In genomic region chr6:49082611-49083010, GRCh38 we compare ENCODE assay signal across 21 cellular contexts.
"Had no signal": no experiment of that assay in that cellular context is flagged by ENCODE, and none has a peak within 500 bp of the region (broad histone marks: within the 10 kb centered on the region; RNA-seq: fewer than 3 reads in every experiment).

No MANE protein-coding gene starts in this region.

- H3K27ac ChIP-seq: colonic mucosa, gastroesophageal sphincter, right atrium auricular region, sigmoid colon, skin epidermis, stomach had no signal

- H3K9me3 ChIP-seq: colonic mucosa, gastroesophageal sphincter, mucosa of descending colon, right atrium auricular region, sigmoid colon had no signal

- H3K36me3 ChIP-seq: colonic mucosa, gastroesophageal sphincter, right atrium auricular region, sigmoid colon, stomach had no signal

- H3K4me1 ChIP-seq: colonic mucosa, gastroesophageal sphincter, right atrium auricular region, sigmoid colon, stomach had no signal

- H3K4me3 ChIP-seq: colonic mucosa, gastroesophageal sphincter, mucosa of descending colon, right atrium auricular region, sigmoid colon, skin epidermis, stomach had no signal

- H3K27me3 ChIP-seq: colonic mucosa, gastroesophageal sphincter, right atrium auricular region, sigmoid colon, stomach had no signal

- DNase-seq: cerebellar nuclear complex; colonic mucosa; dermis blood vessel endothelial cell; endodermal cell; glutamatergic neuron; immature natural killer cell; mucosa of descending colon; naive thymus-derived CD8-positive, alpha-beta T cell; posterior cingulate gyrus; sigmoid colon; stimulated activated CD4-positive, alpha-beta T cell treated with anti-CD3 and anti-CD28 coated beads, Interleukin-12 subunit alpha, Interleukin-12 subunit beta, amount 100 ng/mL, for 4 hours; stimulated activated naive CD4-positive, alpha-beta T cell; stomach; substantia nigra; trophoblast cell had no signal

- ATAC-seq: esophagus mucosa; gastroesophageal sphincter; mucosa of descending colon; naive thymus-derived CD8-positive, alpha-beta T cell had no signal

- FAIRE-seq: endothelial cell of umbilical vein, keratinocyte had no signal
